ENCODE assay signal across 8 cellular contexts in genomic region chr9:105447386-105447813, GRCh38. TPM values are rescaled to one million over a fixed set of nuclear protein-coding genes. Genes with fewer than 3 reads are reported as not detected.
DNase-seq lines count a peak whose midpoint lies in the region; ATAC-seq and TF ChIP-seq lines count a peak whose summit lies in the region.

No MANE protein-coding gene starts in this region.

- H3K4me3 ChIP-seq in GM12875 (ENCODE audit: low read depth, low read length) (peak overlapping the region; percentile 77), SJCRH30 (peak overlapping the region; percentile 72), fibroblast of lung (replicated peaks in 1 of 4; ENCODE audit: control extremely low read depth in 1 of 4, insufficient read depth in 1 of 4, low read depth in 3 of 4, low read length in 4 of 4) (peak overlapping the region; percentile 70 to 84 (median 76)), sigmoid colon (peak overlapping the region; percentile 88 to 97 (median 92))

- 28 to 34% methylated on average over 16 of the region's 16 CpGs for WGBS in sigmoid colon, 2 donors

- H3K27ac ChIP-seq in SJCRH30 (peak overlapping the region; percentile 6; the same call in 1 of the 2 replicates), fibroblast of lung (ENCODE audit: insufficient read depth, low read length) (peak overlapping the region; percentile 83), sigmoid colon (peak overlapping the region; percentile 77 to 86 (median 82))

- peak overlapping the region; percentile 97 for H2AFZ ChIP-seq in fibroblast of lung (ENCODE audit: low read length)

- H3K9me3 ChIP-seq in SJCRH30 (replicated peaks) (no peaks in the 10 kb centered on the region), fibroblast of lung (ENCODE audit: control insufficient read depth, insufficient read depth, low read depth, low read length) (no peaks in the 10 kb centered on the region), sigmoid colon (no peaks in the 10 kb centered on the region)

- H3K36me3 ChIP-seq in SJCRH30 (no peaks in the 10 kb centered on the region), fibroblast of lung (ENCODE audit: control insufficient read depth, insufficient read depth, low read length) (no peaks in the 10 kb centered on the region), sigmoid colon (no peaks in the 10 kb centered on the region)

- CTCF ChIA-PET in GM10248 (lab: Yijun Ruan, JAX), result interaction anchor here (1.1 to 2.2 kb wide), 7 partner anchors 8 to 148 kb away, joined by 3 to 7 read pairs (median 3); no protein-coding TSS in a partner anchor

- ATAC-seq in HG02678 (IDR thresholded peaks at IDR 0.05; ENCODE audit: unreplicated experiment), result no peak

- no peak for TF ChIP-seq CTCF in GM12875 (IDR thresholded peaks at IDR 0.05; ENCODE audit: borderline replicate concordance, insufficient read depth, low read depth, low read length)
- TF ChIP-seq CTCF in fibroblast of lung (conservative IDR thresholded peaks at IDR 0.05 in 1 of 2, IDR thresholded peaks at IDR 0.05 in 1 of 2; ENCODE audit: low read depth in 1 of 2, low read length in 2 of 2), result no peak
- no peak for TF ChIP-seq CTCF in sigmoid colon (IDR thresholded peaks at IDR 0.05)
- no peak for TF ChIP-seq CTCF in GM10248 (IDR thresholded peaks at IDR 0.05; ENCODE audit: control extremely low read depth, extremely low read depth, low read depth, missing control alignments)

- peak overlapping the region; percentile 81 for H3K9ac ChIP-seq in fibroblast of lung (ENCODE audit: insufficient read depth, low read length)

- no peak for TF ChIP-seq EP300 in sigmoid colon (IDR thresholded peaks at IDR 0.05)

- no peak for TF ChIP-seq POLR2A in sigmoid colon (IDR thresholded peaks at IDR 0.05)

- POLR2A ChIA-PET in GM10248 (lab: Yijun Ruan, JAX), result no interaction called here

- peak overlapping the region; percentile 94 for H3K4me2 ChIP-seq in fibroblast of lung (ENCODE audit: extremely low read depth, insufficient read depth, low read length)

- intact Hi-C loops in sigmoid colon (cut with DNase I), result no loop called here

- H3K4me1 ChIP-seq in SJCRH30, result peaks cover 13% of the 10 kb centered on the region
- peaks cover 2% of the 10 kb centered on the region for H3K4me1 ChIP-seq in fibroblast of lung (ENCODE audit: control insufficient read depth, extremely low read depth, insufficient read depth, low read length)
- H3K4me1 ChIP-seq in sigmoid colon, result peaks cover 0 to 23% (median 15%) of the 10 kb centered on the region in 4 donors

- peaks cover 38% of the 10 kb centered on the region for H3K79me2 ChIP-seq in fibroblast of lung (ENCODE audit: control insufficient read depth, insufficient read depth, low read length)

- no peaks in the 10 kb centered on the region for H4K20me1 ChIP-seq in fibroblast of lung (ENCODE audit: control insufficient read depth, extremely low read depth, insufficient read depth, low read length)

- DNase-seq in SJCRH30 (no peak), fibroblast of lung (ENCODE audit: low read depth in 2 of 2) (no peak), sigmoid colon (no peak), GM10248 (ENCODE audit: extremely low spot score) (no peak), activated gamma-delta T cell treated with Interleukin-2 at 50 U/mL for 16 hours (no peak), NOMO-1 treated with dmso at 0.1 percent for 144 hours (lab: John Stamatoyannopoulos, UW; ENCODE audit: unreplicated experiment) (no peak)

- H3K27me3 ChIP-seq in SJCRH30 (no peaks in the 10 kb centered on the region), fibroblast of lung (ENCODE audit: control insufficient read depth, insufficient read depth, low read length) (no peaks in the 10 kb centered on the region), sigmoid colon (no peaks in the 10 kb centered on the region)

RNA-seq across cellular contexts. Expression of gene FSD1L, which starts 0.4 kb away (rescaled TPM):
- 3.1 and 6.4 TPM in 2 replicates for total RNA-seq in SJCRH30 (2014; rRNA removed; shearing (Covaris generic))
- total RNA-seq in fibroblast of lung (3.6 and 6.1 TPM in 2 replicates), sigmoid colon (1 to 10 TPM; 3.9 to 6.4 (median 4.7) TPM)
- polyA plus RNA-seq in fibroblast of lung (3.0 and 4.0 TPM in 2 replicates), sigmoid colon (1 to 10 TPM; 1.2 to 1.6 (median 1.2) TPM)
- polyA plus RNA-seq in fibroblast of lung (2012), result 1.4 and 1.7 TPM in 2 replicates
- not detected in 2 replicates for polyA minus RNA-seq in fibroblast of lung (ENCODE audit: low replicate concordance)

Comparison
In these comparisons a context has a peak if more than half of its experiments do, and no peak if none do; other contexts are left out.
1. H3K27ac ChIP-seq: peak in every context shown above with its lines; median percentile 83 in fibroblast of lung; 82 in sigmoid colon; 6 in SJCRH30.